Comparison of ENCODE assay signal across 23 cellular contexts in genomic region chr1:45554198-45554597, GRCh38. TPM values are rescaled to one million over a fixed set of nuclear protein-coding genes. Genes with fewer than 3 reads are reported as not detected.
"Had no signal": no experiment of that assay in that cellular context is flagged by ENCODE, and none has a peak within 500 bp of the region (broad histone marks: within the 10 kb centered on the region; RNA-seq: fewer than 3 reads in every experiment).

No MANE protein-coding gene starts in this region.

- H3K9ac ChIP-seq: parathyroid adenoma had no signal

- H3K9me3 Mint-ChIP-seq: dendritic cell treated with granulocyte-macrophage colony-stimulating factor and Interleukin-4, amounts not matched to agents 40 ng/mL and 50 ng/mL, for 4 days; endodermal cell; memory B cell; naive B cell; nephron progenitor cell; stimulated activated naive B cell treated with anti-CD40 and anti-IgM and Interleukin-4, amounts not matched to agents 10 μg/mL and 1 μg/mL and 100 μg/mL, for 72 hours; stimulated activated naive CD8-positive, alpha-beta T cell treated with anti-CD3 and anti-CD28 coated beads, Interleukin-15, amount 100 ng/mL, for 72 hours had no signal

- H3K27me3 Mint-ChIP-seq: dendritic cell treated with granulocyte-macrophage colony-stimulating factor and Interleukin-4, amounts not matched to agents 40 ng/mL and 50 ng/mL, for 4 days; memory B cell; naive B cell; stimulated activated naive B cell treated with anti-CD40 and anti-IgM and Interleukin-4, amounts not matched to agents 10 μg/mL and 1 μg/mL and 100 μg/mL, for 72 hours; stimulated activated naive CD8-positive, alpha-beta T cell treated with anti-CD3 and anti-CD28 coated beads, Interleukin-15, amount 100 ng/mL, for 72 hours had no signal

- ATAC-seq: foreskin keratinocyte; left lung; lower lobe of right lung; psoas muscle; sciatic nerve; stimulated activated naive B cell treated with anti-CD40 and anti-IgM and Interleukin-4, amounts not matched to agents 10 μg/mL and 1 μg/mL and 100 μg/mL, for 72 hours; stimulated activated naive CD8-positive, alpha-beta T cell treated with anti-CD3 and anti-CD28 coated beads, Interleukin-15, amount 100 ng/mL, for 72 hours; upper lobe of right lung had no signal

- H3K9me3 ChIP-seq: left lung, lower lobe of right lung, psoas muscle, testis, tibial nerve, upper lobe of right lung had no signal

- H3K4me3 Mint-ChIP-seq: dendritic cell treated with granulocyte-macrophage colony-stimulating factor and Interleukin-4, amounts not matched to agents 40 ng/mL and 50 ng/mL, for 4 days; endodermal cell; memory B cell; nephron progenitor cell; stimulated activated naive B cell treated with anti-CD40 and anti-IgM and Interleukin-4, amounts not matched to agents 10 μg/mL and 1 μg/mL and 100 μg/mL, for 72 hours; stimulated activated naive CD8-positive, alpha-beta T cell treated with anti-CD3 and anti-CD28 coated beads, Interleukin-15, amount 100 ng/mL, for 72 hours had no signal

- H3K27ac ChIP-seq: foreskin keratinocyte, left lung, lower lobe of right lung, parathyroid adenoma, psoas muscle, testis, tibial nerve, upper lobe of right lung had no signal

- H3K4me1 ChIP-seq: parathyroid adenoma had no signal

- H3K27ac Mint-ChIP-seq: dendritic cell treated with granulocyte-macrophage colony-stimulating factor and Interleukin-4, amounts not matched to agents 40 ng/mL and 50 ng/mL, for 4 days; endodermal cell; memory B cell; nephron progenitor cell had no signal

- H3K27me3 ChIP-seq: foreskin keratinocyte, left lung, testis, tibial nerve, upper lobe of right lung had no signal

- DNase-seq: cerebellar nuclear complex; endodermal cell; erythroblast; foreskin keratinocyte; kidney glomerular epithelial cell; left lung; lower lobe of right lung; naive B cell; nephron progenitor cell; psoas muscle; retina; stimulated activated CD4-positive, alpha-beta T cell treated with anti-CD3 and anti-CD28 coated beads, Interleukin-2, amount 100 ng/mL, for 24 hours; stimulated activated CD4-positive, alpha-beta T cell treated with anti-CD3 and anti-CD28 coated beads, Interleukin-4, amount 100 ng/mL, for 4 hours; stimulated activated naive B cell treated with anti-CD40 and anti-IgM and Interleukin-4, amounts not matched to agents 10 μg/mL and 1 μg/mL and 100 μg/mL, for 72 hours; stimulated activated naive CD8-positive, alpha-beta T cell treated with anti-CD3 and anti-CD28 coated beads, Interleukin-15, amount 100 ng/mL, for 72 hours; testis; upper lobe of right lung had no signal

- H3K4me3 ChIP-seq: left lung, lower lobe of right lung, psoas muscle, testis, tibial nerve, upper lobe of right lung had no signal

RNA-seq across cellular contexts. Expression of gene CCDC163, which starts 54.3 kb away (rescaled TPM):
- total RNA-seq: skeletal muscle tissue had no signal
